In genomic region chr3:58041826-58042324, GRCh38 we compare ENCODE assay signal across 8 cellular contexts. TPM values are rescaled to one million over a fixed set of nuclear protein-coding genes. Genes with fewer than 3 reads are reported as not detected.
DNase-seq lines count a peak whose midpoint lies in the region; ATAC-seq and TF ChIP-seq lines count a peak whose summit lies in the region.

No MANE protein-coding gene starts in this region.

- peaks cover 80% of the 10 kb centered on the region for H3K4me1 ChIP-seq in thymus (ENCODE audit: control insufficient read depth, insufficient read depth, low read length)
- H3K4me1 ChIP-seq in colonic mucosa = peaks cover 38% of the 10 kb centered on the region

- intact Hi-C loops in colonic mucosa (cut with DNase I) = no loop called here

- no peak overlapping the region for H3K4me3 ChIP-seq in GM06990 (replicated peaks; ENCODE audit: low read depth, low read length)
- H3K4me3 ChIP-seq in Jurkat, Clone E6-1 (ENCODE audit: low read length) = peak overlapping the region; percentile 43
- H3K4me3 ChIP-seq in thymus (ENCODE audit: low read length) = peak overlapping the region; percentile 23
- no peak overlapping the region for H3K4me3 ChIP-seq in colonic mucosa

- WGBS in thymus = 48% methylated on average over 2 of the region's 2 CpGs

- H3K9me3 ChIP-seq in thymus (ENCODE audit: control insufficient read depth) (no peaks in the 10 kb centered on the region), colonic mucosa (no peaks in the 10 kb centered on the region)

- H3K27me3 ChIP-seq in GM06990 (replicated peaks; ENCODE audit: control insufficient read depth, insufficient read depth, low read length) (no peaks in the 10 kb centered on the region), thymus (ENCODE audit: control insufficient read depth, insufficient read depth) (no peaks in the 10 kb centered on the region), colonic mucosa (no peaks in the 10 kb centered on the region)

- H3K27ac ChIP-seq in thymus (ENCODE audit: low read depth) (peak overlapping the region; percentile 86), colonic mucosa (no peak overlapping the region)

- TF ChIP-seq CTCF in GM06990 (IDR thresholded peaks at IDR 0.05; ENCODE audit: insufficient read depth, low read length, poor library complexity, severe bottlenecking) (no peak), colonic mucosa (IDR thresholded peaks at IDR 0.05) (no peak)

- ATAC-seq in GM21737 (IDR thresholded peaks at IDR 0.05; ENCODE audit: unreplicated experiment) = peak; percentile 75

- no peaks in the 10 kb centered on the region for H3K36me3 ChIP-seq in GM06990 (ENCODE audit: control insufficient read depth, insufficient read depth, low read length)
- no peaks in the 10 kb centered on the region for H3K36me3 ChIP-seq in thymus (ENCODE audit: control insufficient read depth, insufficient read depth)
- H3K36me3 ChIP-seq in colonic mucosa = no peaks in the 10 kb centered on the region

- DNase-seq in GM06990 (ENCODE audit: extremely low read depth, insufficient read length) (peak; percentile 78), fibroblast of gingiva (ENCODE audit: low read depth) (peak; percentile 65), colonic mucosa (no peak), SIG-M5 treated with dmso at 0.1 percent for 504 hours (lab: John Stamatoyannopoulos, UW; ENCODE audit: unreplicated experiment) (no peak), NCI-H2107 (lab: John Stamatoyannopoulos, UW) (no peak)
- DNase-seq in Jurkat, Clone E6-1 (ENCODE audit: low read depth, low spot score) = peak; percentile 97

- no peak overlapping the region for H3K9ac ChIP-seq in colonic mucosa (ENCODE audit: low read depth in 2 of 2, low read length in 2 of 2)

RNA-seq across cellular contexts. Expression of gene FLNB, which starts 33.7 kb away (rescaled TPM):
- 56.0 TPM for polyA plus RNA-seq in Jurkat, Clone E6-1 (2012; ENCODE audit: insufficient read depth, insufficient read length)
- polyA plus RNA-seq in thymus = 111 TPM
- total RNA-seq in colonic mucosa = 100 to 1,000 TPM; 246 to 362 TPM

Comparison
In these comparisons a context has a peak if more than half of its experiments do, and no peak if none do; other contexts are left out.
1. DNase-seq: peak in GM06990 (single experiment), Jurkat, Clone E6-1 (single experiment) and fibroblast of gingiva (single experiment); none in colonic mucosa (single experiment), SIG-M5 treated with dmso at 0.1 percent for 504 hours (single experiment) and NCI-H2107 (single experiment).
2. H3K4me3 ChIP-seq: peak in Jurkat, Clone E6-1 (single experiment) and thymus (single experiment); none in GM06990 (single experiment) and colonic mucosa (single experiment).